ENCODE assay signal across 9 cellular contexts in genomic region chr3:35965908-35966307, GRCh38.
DNase-seq lines count a peak whose midpoint lies in the region; ATAC-seq and TF ChIP-seq lines count a peak whose summit lies in the region.
"Had no signal": no experiment of that assay in that cellular context is flagged by ENCODE, and none has a peak within 500 bp of the region (broad histone marks: within the 10 kb centered on the region; RNA-seq: fewer than 3 reads in every experiment).

No MANE protein-coding gene starts in this region.

- TF ChIP-seq POLR2A in GM18505 (IDR thresholded peaks at IDR 0.05; ENCODE audit: borderline replicate concordance, extremely low read depth, insufficient read depth, insufficient read length) = no peak

- H3K9me3 ChIP-seq in OCI-LY3 (ENCODE audit: insufficient read depth, low read length) (no peaks in the 10 kb centered on the region), psoas muscle (no peaks in the 10 kb centered on the region)

- peak overlapping the region; percentile 38 for H3K4me2 ChIP-seq in OCI-LY3 (ENCODE audit: low read length)

- intact Hi-C loops in psoas muscle (cut with DNase I) = loop anchor here in 1 of 2 donors (2.0 kb wide), 1 partner anchor 735 kb away; no protein-coding TSS in a partner anchor

- H3K27ac ChIP-seq in OCI-LY3 (ENCODE audit: low read length) = no peak overlapping the region
- H3K27ac ChIP-seq in psoas muscle = no peak overlapping the region

- H3K4me3 ChIP-seq in OCI-LY3 (ENCODE audit: low read length) (no peak overlapping the region), epithelial cell of esophagus (ENCODE audit: low read length) (no peak overlapping the region), psoas muscle (no peak overlapping the region)

- peaks cover 21% of the 10 kb centered on the region for H3K27me3 ChIP-seq in OCI-LY3 (ENCODE audit: low read depth, low read length)
- H3K27me3 ChIP-seq in psoas muscle (ENCODE audit: insufficient read depth in 3 of 3, low read length in 2 of 3) = no peaks in the 10 kb centered on the region

- 7 to 10% (median 9%) methylated on average over 2 of the region's 2 CpGs for WGBS in psoas muscle, 3 donors

- H3K9ac ChIP-seq in OCI-LY3 (ENCODE audit: low read length) = no peak overlapping the region

- ATAC-seq in psoas muscle (no peak), GM18505 (IDR thresholded peaks at IDR 0.05; ENCODE audit: unreplicated experiment) (no peak), HG03196 (IDR thresholded peaks at IDR 0.05; ENCODE audit: unreplicated experiment) (no peak)

- no peak overlapping the region for H2AFZ ChIP-seq in OCI-LY3 (ENCODE audit: low read depth, low read length)

- H3K79me2 ChIP-seq in OCI-LY3 (ENCODE audit: low read length) = no peaks in the 10 kb centered on the region

- no peaks in the 10 kb centered on the region for H3K36me3 ChIP-seq in OCI-LY3 (replicated peaks; ENCODE audit: low read depth, low read length)
- H3K36me3 ChIP-seq in psoas muscle (ENCODE audit: insufficient read depth in 1 of 2, low read depth in 1 of 2) = no peaks in the 10 kb centered on the region

- peak; percentile 15 for DNase-seq in CMK (ENCODE audit: low read depth)
- DNase-seq in H4 (ENCODE audit: low spot score) = peak; percentile 11
- peak; percentile 46 for DNase-seq in epithelial cell of esophagus (ENCODE audit: low read depth)
- DNase-seq in psoas muscle = no peak
- DNase-seq in central memory CD4-positive, alpha-beta T cell = no peak
- DNase-seq: left cardiac atrium had no signal

- peak; percentile 87 for TF ChIP-seq CTCF in OCI-LY3 (IDR thresholded peaks at IDR 0.05; ENCODE audit: low read depth, low read length)
- TF ChIP-seq CTCF in epithelial cell of esophagus (IDR thresholded peaks at IDR 0.05; ENCODE audit: insufficient read depth, low read depth, low read length, missing control alignments) = peak; percentile 66
- peak; percentile 51 for TF ChIP-seq CTCF in psoas muscle (IDR thresholded peaks at IDR 0.05)

- peaks cover 28% of the 10 kb centered on the region for H3K4me1 ChIP-seq in OCI-LY3 (ENCODE audit: low read length)
- H3K4me1 ChIP-seq in psoas muscle = no peaks in the 10 kb centered on the region

- H4K20me1 ChIP-seq in OCI-LY3 (ENCODE audit: insufficient read depth, low read length) = 0 out of 2 replicates have a peak, but pooled peaks cover 3% of the 10 kb centered on the region

Comparison
In these comparisons a context has a peak if more than half of its experiments do, and no peak if none do; other contexts are left out.
1. DNase-seq: peak in CMK (single experiment), H4 (single experiment) and epithelial cell of esophagus (single experiment); none in psoas muscle (0 of 2) and central memory CD4-positive, alpha-beta T cell (single experiment).
2. Peak in every context shown above with its lines, with median percentiles within 50 percentile points of each other: CTCF ChIP-seq.